Comparison of ENCODE assay signal across 9 cellular contexts in genomic region chr4:27176400-27176799, GRCh38.
DNase-seq lines count a peak whose midpoint lies in the region; ATAC-seq and TF ChIP-seq lines count a peak whose summit lies in the region.
"Had no signal": no experiment of that assay in that cellular context is flagged by ENCODE, and none has a peak within 500 bp of the region (broad histone marks: within the 10 kb centered on the region; RNA-seq: fewer than 3 reads in every experiment).

No MANE protein-coding gene starts in this region.

- H3K4me1 Mint-ChIP-seq in immature natural killer cell, result no peaks in the 10 kb centered on the region
- H3K4me1 Mint-ChIP-seq: activated naive CD4-positive, alpha-beta T cell treated with anti-CD3 and anti-CD28 coated beads, Interleukin-2, amount 50 U/mL, for 24 hours had no signal

- H3K27ac Mint-ChIP-seq in immature natural killer cell, result no peak overlapping the region
- H3K27ac Mint-ChIP-seq: activated naive CD4-positive, alpha-beta T cell treated with anti-CD3 and anti-CD28 coated beads, Interleukin-2, amount 50 U/mL, for 24 hours had no signal

- no peaks in the 10 kb centered on the region for H3K4me1 ChIP-seq in Panc1 (ENCODE audit: control insufficient read depth, insufficient read depth, low read length)
- H3K4me1 ChIP-seq in testis, result no peaks in the 10 kb centered on the region

- no peak overlapping the region for H3K4me3 Mint-ChIP-seq in immature natural killer cell
- H3K4me3 Mint-ChIP-seq: activated naive CD4-positive, alpha-beta T cell treated with anti-CD3 and anti-CD28 coated beads, Interleukin-2, amount 50 U/mL, for 24 hours had no signal

- no peak overlapping the region for H3K4me3 ChIP-seq in Panc1 (ENCODE audit: low read depth in 2 of 2, low read length in 2 of 2)
- no peak overlapping the region for H3K4me3 ChIP-seq in testis

- intact Hi-C loops in Panc1 (cut with micrococcal nuclease; ENCODE audit: unreplicated experiment), result loop anchor here (5.0 kb wide), 1 partner anchor 141 kb away; no protein-coding TSS in a partner anchor
- intact Hi-C loops in testis (cut with DNase I; ENCODE audit: low total_unique reads), result no loop called here

- no peaks in the 10 kb centered on the region for H3K9me3 ChIP-seq in Panc1 (ENCODE audit: control insufficient read depth, insufficient read depth, low read depth, low read length)
- H3K9me3 ChIP-seq in testis, result no peaks in the 10 kb centered on the region

- H3K27ac ChIP-seq in C4-2B (no peak overlapping the region), Panc1 (ENCODE audit: low read length) (no peak overlapping the region), testis (no peak overlapping the region)

- WGBS in testis, 2 donors, result 53 to 64% methylated on average over 3 of the region's 3 CpGs

- no peaks in the 10 kb centered on the region for H3K27me3 ChIP-seq in Panc1 (ENCODE audit: control insufficient read depth, insufficient read depth, low read length)
- H3K27me3 ChIP-seq in testis, result no peaks in the 10 kb centered on the region

- in situ Hi-C loops in Panc1 (cut with HindIII; ENCODE audit: low pct_unique_long_range_greater_than_20kb, low sequenced_read_pairs), result no loop called here

- POLR2A ChIA-PET in Panc1 (lab: Charles Lee), result no interaction called here

- peaks cover 0 to 5% (median 1%) of the 10 kb centered on the region in 6 donors for H3K9me3 Mint-ChIP-seq in immature natural killer cell
- H3K9me3 Mint-ChIP-seq: activated naive CD4-positive, alpha-beta T cell treated with anti-CD3 and anti-CD28 coated beads, Interleukin-2, amount 50 U/mL, for 24 hours had no signal

- CTCF ChIA-PET in Panc1 (lab: Charles Lee), result interaction anchor here (0.8 kb wide), 1 partner anchor 118 kb away, joined by 4 read pairs; no protein-coding TSS in a partner anchor

- TF ChIP-seq POLR2A in testis (IDR thresholded peaks at IDR 0.05), result no peak

- peak; percentile 64 for TF ChIP-seq CTCF in C4-2B (conservative IDR thresholded peaks at IDR 0.05)
- peak; percentile 61 for TF ChIP-seq CTCF in Panc1 (IDR thresholded peaks at IDR 0.05)
- no peak for TF ChIP-seq CTCF in testis (IDR thresholded peaks at IDR 0.05)

- BruUV-seq in Panc1 (replicated peaks; lab: Mats Ljungman, UMichigan), result no TSS peak

- H3K36me3 Mint-ChIP-seq in immature natural killer cell, result no peaks in the 10 kb centered on the region
- H3K36me3 Mint-ChIP-seq: activated naive CD4-positive, alpha-beta T cell treated with anti-CD3 and anti-CD28 coated beads, Interleukin-2, amount 50 U/mL, for 24 hours had no signal

- ATAC-seq in Panc1, result peak; percentile 72; the same call in 1 of the 2 replicates

- peaks cover 0 to 1% (median 0%) of the 10 kb centered on the region in 3 donors for H3K27me3 Mint-ChIP-seq in immature natural killer cell (ENCODE audit: low read depth in 3 of 3)
- H3K27me3 Mint-ChIP-seq: activated naive CD4-positive, alpha-beta T cell treated with anti-CD3 and anti-CD28 coated beads, Interleukin-2, amount 50 U/mL, for 24 hours had no signal

- H3K36me3 ChIP-seq in Panc1 (ENCODE audit: control insufficient read depth, insufficient read depth, low read length), result no peaks in the 10 kb centered on the region
- no peaks in the 10 kb centered on the region for H3K36me3 ChIP-seq in testis (ENCODE audit: low read depth, missing control alignments)

- DNase-seq in HT-29 (ENCODE audit: low spot score) (peak; percentile 72), Panc1 (ENCODE audit: low read depth, low spot score) (no peak), glomerular visceral epithelial cell (ENCODE audit: extremely low spot score) (peak; percentile 4), testis (peak; percentile 26), immature natural killer cell (no peak)
- no peak for DNase-seq in stimulated activated CD4-positive, alpha-beta T cell treated with anti-CD3 and anti-CD28 coated beads, Interleukin-2, amount 100 ng/mL, for 48 hours
- DNase-seq in stimulated activated naive CD4-positive, alpha-beta T cell treated with Interleukin-2 at 50 U/mL for 16 hours (lab: John Stamatoyannopoulos, UW), result no peak

Comparison
In these comparisons a context has a peak if more than half of its experiments do, and no peak if none do; other contexts are left out.
1. CTCF ChIP-seq: peak in C4-2B (single experiment) and Panc1 (single experiment); none in testis (0 of 3).
2. DNase-seq: peak in HT-29 (single experiment), glomerular visceral epithelial cell (single experiment) and testis (single experiment); none in Panc1 (single experiment), stimulated activated CD4-positive, alpha-beta T cell treated with anti-CD3 and anti-CD28 coated beads, Interleukin-2, amount 100 ng/mL, for 48 hours (0 of 2), stimulated activated naive CD4-positive, alpha-beta T cell treated with Interleukin-2 at 50 U/mL for 16 hours (single experiment) and immature natural killer cell (0 of 3).